11 cellular contexts compared by ENCODE assay signal in genomic region chr1:151061704-151062103, GRCh38. TPM values are rescaled to one million over a fixed set of nuclear protein-coding genes. Genes with fewer than 3 reads are reported as not detected.
DNase-seq lines count a peak whose midpoint lies in the region; ATAC-seq, FAIRE-seq and TF ChIP-seq lines count a peak whose summit lies in the region.
"Had no signal": no experiment of that assay in that cellular context is flagged by ENCODE, and none has a peak within 500 bp of the region (broad histone marks: within the 10 kb centered on the region; RNA-seq: fewer than 3 reads in every experiment).

No MANE protein-coding gene starts in this region.

- no peak overlapping the region for H2BK12ac ChIP-seq in mesenchymal stem cell (ENCODE audit: low read length in 2 of 2)

- no peak overlapping the region for H2AK5ac ChIP-seq in mesenchymal stem cell (ENCODE audit: low read length, severe bottlenecking)

- WGBS in mesenchymal stem cell = 67% methylated on average over 1 of the region's 2 CpGs
- 57% methylated on average over 2 of the region's 2 CpGs for WGBS in tibial nerve, 2 donors

- no peak overlapping the region for H3K4ac ChIP-seq in mesenchymal stem cell (ENCODE audit: low read depth in 1 of 2, low read length in 2 of 2)

- H2AFZ ChIP-seq in astrocyte (ENCODE audit: low read depth, low read length) (no peak overlapping the region), mesenchymal stem cell (ENCODE audit: low read depth, low read length) (no peak overlapping the region)

- peaks cover 54% of the 10 kb centered on the region for H4K20me1 ChIP-seq in astrocyte (ENCODE audit: insufficient read depth, low read length)

- TF ChIP-seq EP300 in tibial nerve (IDR thresholded peaks at IDR 0.05) = no peak

- H3K27me3 Mint-ChIP-seq in stimulated activated naive CD8-positive, alpha-beta T cell treated with anti-CD3 and anti-CD28 coated beads, Interleukin-15, Interleukin-2, amounts not matched to agents 100 ng/mL and 50 ng/mL, for 24 hours = no peaks in the 10 kb centered on the region
- H3K27me3 Mint-ChIP-seq in stimulated activated naive CD8-positive, alpha-beta T cell treated with anti-CD3 and anti-CD28 coated beads, Interleukin-15, amount 100 ng/mL, for 72 hours = no peaks in the 10 kb centered on the region
- H3K27me3 Mint-ChIP-seq in astrocyte (ENCODE audit: low read depth, unreplicated experiment) = no peaks in the 10 kb centered on the region

- no peak overlapping the region for H3K27ac Mint-ChIP-seq in stimulated activated naive CD8-positive, alpha-beta T cell treated with anti-CD3 and anti-CD28 coated beads, Interleukin-15, Interleukin-2, amounts not matched to agents 100 ng/mL and 50 ng/mL, for 24 hours
- H3K27ac Mint-ChIP-seq in stimulated activated naive CD8-positive, alpha-beta T cell treated with anti-CD3 and anti-CD28 coated beads, Interleukin-15, amount 100 ng/mL, for 72 hours = no peak overlapping the region
- H3K27ac Mint-ChIP-seq in astrocyte (ENCODE audit: unreplicated experiment) = peak overlapping the region; percentile 96

- H3K36me3 ChIP-seq in astrocyte (ENCODE audit: insufficient read depth, low read length) (peaks cover 8% of the 10 kb centered on the region), mesenchymal stem cell (ENCODE audit: control insufficient read depth in 1 of 2, insufficient read depth in 2 of 2, low read depth in 1 of 2, low read length in 2 of 2) (peaks cover 9 to 13% of the 10 kb centered on the region in 2 experiments), tibial nerve (peaks cover 0 to under 1% (median 0%) of the 10 kb centered on the region in 3 donors)
- H3K36me3 ChIP-seq: adrenal gland had no signal

- H3K9me3 Mint-ChIP-seq in stimulated activated naive CD8-positive, alpha-beta T cell treated with anti-CD3 and anti-CD28 coated beads, Interleukin-15, Interleukin-2, amounts not matched to agents 100 ng/mL and 50 ng/mL, for 24 hours = no peaks in the 10 kb centered on the region
- no peaks in the 10 kb centered on the region for H3K9me3 Mint-ChIP-seq in stimulated activated naive CD8-positive, alpha-beta T cell treated with anti-CD3 and anti-CD28 coated beads, Interleukin-15, amount 100 ng/mL, for 72 hours
- no peaks in the 10 kb centered on the region for H3K9me3 Mint-ChIP-seq in astrocyte (ENCODE audit: unreplicated experiment)

- no peak overlapping the region for H2BK15ac ChIP-seq in mesenchymal stem cell (ENCODE audit: low read depth, poor library complexity, severe bottlenecking)

- H3K14ac ChIP-seq in mesenchymal stem cell (ENCODE audit: low read length in 2 of 2) = no peak overlapping the region

- H3K9ac ChIP-seq in astrocyte (ENCODE audit: low read length) (peak overlapping the region; percentile 98), mesenchymal stem cell (ENCODE audit: low read length) (peak overlapping the region; percentile 97)

- peaks cover 31% of the 10 kb centered on the region for H3K36me3 Mint-ChIP-seq in stimulated activated naive CD8-positive, alpha-beta T cell treated with anti-CD3 and anti-CD28 coated beads, Interleukin-15, Interleukin-2, amounts not matched to agents 100 ng/mL and 50 ng/mL, for 24 hours (ENCODE audit: low read depth)
- H3K36me3 Mint-ChIP-seq in astrocyte (ENCODE audit: low read depth, unreplicated experiment) = peaks cover 10% of the 10 kb centered on the region

- H3K23ac ChIP-seq in mesenchymal stem cell (ENCODE audit: low read length in 2 of 2) = no peak overlapping the region

- no peak overlapping the region for H2BK5ac ChIP-seq in mesenchymal stem cell (ENCODE audit: low read depth, low read length, poor library complexity, severe bottlenecking)

- peak overlapping the region; percentile 93 for H3K4me3 ChIP-seq in astrocyte (ENCODE audit: insufficient read depth, low read depth, low read length)
- peak overlapping the region in 1 of 2 experiments; percentile 98 for H3K4me3 ChIP-seq in mesenchymal stem cell (ENCODE audit: insufficient read depth in 1 of 2, low read depth in 1 of 2, low read length in 2 of 2)
- H3K4me3 ChIP-seq in tibial nerve = no peak overlapping the region
- H3K4me3 ChIP-seq: adrenal gland, left lung had no signal

- peak overlapping the region; percentile 98 for H3K4me3 Mint-ChIP-seq in stimulated activated naive CD8-positive, alpha-beta T cell treated with anti-CD3 and anti-CD28 coated beads, Interleukin-15, Interleukin-2, amounts not matched to agents 100 ng/mL and 50 ng/mL, for 24 hours
- H3K4me3 Mint-ChIP-seq in stimulated activated naive CD8-positive, alpha-beta T cell treated with anti-CD3 and anti-CD28 coated beads, Interleukin-15, amount 100 ng/mL, for 72 hours = peak overlapping the region in 1 of 2 donors; percentile 95
- peak overlapping the region; percentile 95 for H3K4me3 Mint-ChIP-seq in astrocyte (ENCODE audit: unreplicated experiment)

- H3K4me1 ChIP-seq in astrocyte (ENCODE audit: insufficient read depth, low read length) (peaks cover 28% of the 10 kb centered on the region), mesenchymal stem cell (ENCODE audit: control insufficient read depth, insufficient read depth, low read depth, low read length) (peaks cover 9% of the 10 kb centered on the region), tibial nerve (peaks cover 0 to 27% (median 8%) of the 10 kb centered on the region in 4 donors)

- peaks cover 98% of the 10 kb centered on the region for H3K79me2 ChIP-seq in astrocyte (ENCODE audit: insufficient read depth, low read length)

- no peaks in the 10 kb centered on the region for H3K9me3 ChIP-seq in astrocyte (ENCODE audit: insufficient read depth, low read depth, low read length)
- H3K9me3 ChIP-seq in mesenchymal stem cell (ENCODE audit: control insufficient read depth, low read length) = no peaks in the 10 kb centered on the region
- no peaks in the 10 kb centered on the region for H3K9me3 ChIP-seq in tibial nerve
- H3K9me3 ChIP-seq: adrenal gland, left lung had no signal

- no peak overlapping the region for H2BK120ac ChIP-seq in mesenchymal stem cell (ENCODE audit: low read depth, low read length)

- no peak for ATAC-seq in stimulated activated naive CD8-positive, alpha-beta T cell treated with anti-CD3 and anti-CD28 coated beads, Interleukin-15, amount 100 ng/mL, for 72 hours
- ATAC-seq in HG03460 (IDR thresholded peaks at IDR 0.05; ENCODE audit: unreplicated experiment) = no peak
- no peak for ATAC-seq in HG02678 (IDR thresholded peaks at IDR 0.05; ENCODE audit: unreplicated experiment)
- ATAC-seq: left lung, sciatic nerve had no signal

- H3K27ac ChIP-seq in astrocyte (ENCODE audit: low read depth, low read length) = peak overlapping the region; percentile 94
- peak overlapping the region; percentile 39 for H3K27ac ChIP-seq in mesenchymal stem cell (ENCODE audit: low read length, poor library complexity, severe bottlenecking)
- H3K27ac ChIP-seq in tibial nerve = no peak overlapping the region
- H3K27ac ChIP-seq: left lung had no signal

- FAIRE-seq in astrocyte (lab: Jason Lieb, UNC) = no peak

- no peaks in the 10 kb centered on the region for H3K27me3 ChIP-seq in astrocyte (ENCODE audit: insufficient read depth, low read length)
- H3K27me3 ChIP-seq in mesenchymal stem cell (ENCODE audit: control insufficient read depth in 1 of 2, insufficient read depth in 1 of 2, low read length in 2 of 2) = no peaks in the 10 kb centered on the region
- H3K27me3 ChIP-seq in tibial nerve = no peaks in the 10 kb centered on the region
- H3K27me3 ChIP-seq: adrenal gland, left lung had no signal

- no peak overlapping the region for H3K18ac ChIP-seq in mesenchymal stem cell (ENCODE audit: low read depth in 1 of 2, low read length in 2 of 2)

- peaks cover 2% of the 10 kb centered on the region for H3K79me1 ChIP-seq in mesenchymal stem cell (replicated peaks; ENCODE audit: low read length, poor library complexity, severe bottlenecking)

- TF ChIP-seq CTCF in astrocyte (IDR thresholded peaks at IDR 0.05; ENCODE audit: insufficient read depth, low read depth, low read length) = no peak
- TF ChIP-seq CTCF in tibial nerve (IDR thresholded peaks at IDR 0.05) = no peak

- DNase-seq in stimulated activated naive CD8-positive, alpha-beta T cell treated with anti-CD3 and anti-CD28 coated beads, Interleukin-15, amount 100 ng/mL, for 72 hours = no peak
- no peak for DNase-seq in astrocyte (ENCODE audit: low read depth)
- no peak for DNase-seq in mesenchymal stem cell
- no peak for DNase-seq in tibial nerve (ENCODE audit: low spot score in 2 of 2)
- DNase-seq in GF-D8 (lab: John Stamatoyannopoulos, UW) = no peak
- DNase-seq: adrenal gland, left lung had no signal

- H4K91ac ChIP-seq in mesenchymal stem cell (ENCODE audit: low read length) = no peak overlapping the region

- no peak overlapping the region for H4K8ac ChIP-seq in mesenchymal stem cell (ENCODE audit: low read length)

- peaks cover 45% of the 10 kb centered on the region for H3K4me1 Mint-ChIP-seq in stimulated activated naive CD8-positive, alpha-beta T cell treated with anti-CD3 and anti-CD28 coated beads, Interleukin-15, Interleukin-2, amounts not matched to agents 100 ng/mL and 50 ng/mL, for 24 hours (ENCODE audit: low read depth)
- peaks cover 60% of the 10 kb centered on the region for H3K4me1 Mint-ChIP-seq in stimulated activated naive CD8-positive, alpha-beta T cell treated with anti-CD3 and anti-CD28 coated beads, Interleukin-15, amount 100 ng/mL, for 72 hours
- H3K4me1 Mint-ChIP-seq in astrocyte (ENCODE audit: low read depth, unreplicated experiment) = peaks cover 26% of the 10 kb centered on the region

- H3K4me2 ChIP-seq in astrocyte (ENCODE audit: low read length) = peak overlapping the region; percentile 99
- H3K4me2 ChIP-seq in mesenchymal stem cell (ENCODE audit: low read length, poor library complexity, severe bottlenecking) = no peak overlapping the region

- no peak for TF ChIP-seq POLR2A in tibial nerve (IDR thresholded peaks at IDR 0.05)

RNA-seq across cellular contexts. Expression of gene MLLT11, which starts 1.5 kb away (rescaled TPM):
- total RNA-seq in astrocyte = 69.3 and 77.4 TPM in 2 replicates
- 46.8 TPM for polyA plus RNA-seq in mesenchymal stem cell (2013, experiment 1 of 2)
- polyA plus RNA-seq in mesenchymal stem cell (2013, experiment 2 of 2) = 46.4 TPM
- total RNA-seq in tibial nerve = 1 to 10 TPM; 1.2 to 2.7 (median 2.0) TPM

RNA-seq across cellular contexts. Expression of gene CDC42SE1, which starts 2.3 kb away (rescaled TPM):
- total RNA-seq in astrocyte (107 and 116 TPM in 2 replicates), tibial nerve (10 to 100 TPM; 72.4 to 87.4 (median 80.8) TPM)
- polyA plus RNA-seq in mesenchymal stem cell (2013, experiment 1 of 2) = 60.1 TPM
- polyA plus RNA-seq in mesenchymal stem cell (2013, experiment 2 of 2) = 59.9 TPM

RNA-seq across cellular contexts. Expression of gene GABPB2, which starts 8.9 kb away (rescaled TPM):
- total RNA-seq in astrocyte (3.6 and 3.8 TPM in 2 replicates), tibial nerve (10 to 100 TPM; 17.4 to 43.1 (median 22.3) TPM)
- polyA plus RNA-seq in mesenchymal stem cell (2013, experiment 1 of 2) = 5.4 TPM
- polyA plus RNA-seq in mesenchymal stem cell (2013, experiment 2 of 2) = 4.4 TPM

RNA-seq across cellular contexts. Expression of gene C1orf56, which starts 14.2 kb away (rescaled TPM):
- total RNA-seq in astrocyte (1.3 and 1.7 TPM in 2 replicates), tibial nerve (1 to 10 TPM; 5.0 to 9.6 (median 6.5) TPM)
- polyA plus RNA-seq in mesenchymal stem cell (2013, experiment 1 of 2) = 3.3 TPM
- 3.3 TPM for polyA plus RNA-seq in mesenchymal stem cell (2013, experiment 2 of 2)

RNA-seq across cellular contexts. Expression of gene BNIPL, which starts 25.3 kb away (rescaled TPM):
- total RNA-seq in astrocyte = 0.29 and 0.73 TPM in 2 replicates
- 0.12 TPM for polyA plus RNA-seq in mesenchymal stem cell (2013, experiment 1 of 2)
- 0.12 TPM for polyA plus RNA-seq in mesenchymal stem cell (2013, experiment 2 of 2)
- total RNA-seq in tibial nerve = 1 to 10 TPM in 2 of 4 donors, under 1 TPM in 1, not detected in 1; 0.22 to 2.2 (median 1.3) TPM

Comparison
In these comparisons a context has a peak if more than half of its experiments do, and no peak if none do; other contexts are left out.
1. H3K27ac ChIP-seq: peak in astrocyte (single experiment) and mesenchymal stem cell (single experiment); none in tibial nerve (0 of 4).
2. RNA of gene MLLT11, which starts 1.5 kb away (total RNA-seq): 69.3 to 77.4 TPM in astrocyte; 1.2 to 2.7 TPM in tibial nerve; every median in the first group is over 10 times any median in the second.